In genomic region chr4:88854481-88854880, GRCh38 we compare ENCODE assay signal across 16 cellular contexts.
DNase-seq lines count a peak whose midpoint lies in the region; ATAC-seq, FAIRE-seq and TF ChIP-seq lines count a peak whose summit lies in the region.
"Had no signal": no experiment of that assay in that cellular context is flagged by ENCODE, and none has a peak within 500 bp of the region (broad histone marks: within the 10 kb centered on the region; RNA-seq: fewer than 3 reads in every experiment).

No MANE protein-coding gene starts in this region.

- H3K79me2 ChIP-seq in keratinocyte (ENCODE audit: control insufficient read depth, insufficient read depth, low read length): no peaks in the 10 kb centered on the region

- dilution Hi-C loops in keratinocyte (cut with MboI; ENCODE audit: extremely low pct_ligation_motif_present, low sequenced_read_pairs): no loop called here

- CTCF ChIA-PET in T-cell (lab: Charles Lee): no interaction called here

- no peaks in the 10 kb centered on the region for H3K9me3 Mint-ChIP-seq in T-cell
- H3K9me3 Mint-ChIP-seq: CD4-positive, alpha-beta memory T cell; H9 had no signal

- H3K4me1 Mint-ChIP-seq in T-cell: peaks cover 0 to 8% (median 0%) of the 10 kb centered on the region in 3 donors

- ATAC-seq in RWPE2 (ENCODE audit: low read depth) (peak; percentile 19; the same call in 1 of the 3 replicates), T-cell (replicated peaks in 1 of 4) (no peak)
- ATAC-seq: A549, GM12878 had no signal

- no peak for FAIRE-seq in keratinocyte (lab: Jason Lieb, UNC)
- FAIRE-seq: A549, GM12878, GM19239, H1 had no signal

- no peak for TF ChIP-seq CTCF in RWPE2 (IDR thresholded peaks at IDR 0.05; ENCODE audit: poor library complexity, severe bottlenecking)
- TF ChIP-seq CTCF in keratinocyte (optimal IDR thresholded peaks at IDR 0.05 in 1 of 3, IDR thresholded peaks at IDR 0.05 in 1 of 3, conservative IDR thresholded peaks at IDR 0.05 in 1 of 3; ENCODE audit: extremely low read depth in 1 of 3, insufficient read depth in 2 of 3, low read length in 3 of 3): no peak

- H3K4me3 ChIP-seq in RWPE2 (ENCODE audit: severe bottlenecking) (no peak overlapping the region), keratinocyte (ENCODE audit: control insufficient read depth in 2 of 3, extremely low read depth in 1 of 3, insufficient read depth in 2 of 3, low read depth in 1 of 3, low read length in 3 of 3) (no peak overlapping the region)
- H3K4me3 ChIP-seq: A549, GM12878 had no signal

- DNase-seq in ELR (ENCODE audit: low read depth) (peak; percentile 16), RWPE2 (ENCODE audit: low spot score) (no peak), keratinocyte (ENCODE audit: low read depth, low spot score) (no peak), T-cell (no peak), superior temporal gyrus (ENCODE audit: extremely low spot score) (no peak), 8988T (no peak)
- DNase-seq: AML-193; CD4-positive, alpha-beta memory T cell; DMS153; DMS79; H9 had no signal

- H3K36me3 Mint-ChIP-seq in T-cell: no peaks in the 10 kb centered on the region
- H3K36me3 Mint-ChIP-seq: CD4-positive, alpha-beta memory T cell had no signal

- peak overlapping the region; percentile 38 for H3K4me2 ChIP-seq in keratinocyte (ENCODE audit: control insufficient read depth, extremely low read depth, insufficient read depth, low read depth, low read length)
- H3K4me2 ChIP-seq: A549 had no signal

- POLR2A ChIA-PET in T-cell (lab: Charles Lee): no interaction called here

- no peak overlapping the region for H3K27ac ChIP-seq in RWPE2 (ENCODE audit: poor library complexity, severe bottlenecking)
- H3K27ac ChIP-seq in keratinocyte (ENCODE audit: control insufficient read depth, insufficient read depth, low read length): peak overlapping the region; percentile 17
- H3K27ac ChIP-seq: A549 had no signal

- H3K9ac ChIP-seq in keratinocyte (ENCODE audit: control insufficient read depth, extremely low read depth, insufficient read depth, low read length): no peak overlapping the region

- H3K4me3 Mint-ChIP-seq in T-cell: no peak overlapping the region
- H3K4me3 Mint-ChIP-seq: CD14-positive monocyte; CD4-positive, alpha-beta memory T cell; H9 had no signal

- no peaks in the 10 kb centered on the region for H3K27me3 Mint-ChIP-seq in T-cell

- H3K4me1 ChIP-seq in RWPE2 (ENCODE audit: insufficient read depth, poor library complexity, severe bottlenecking) (peaks cover 6% of the 10 kb centered on the region), keratinocyte (ENCODE audit: control insufficient read depth, extremely low read depth, insufficient read depth, low read length) (peaks cover 10% of the 10 kb centered on the region)
- H3K4me1 ChIP-seq: A549 had no signal

- H2AFZ ChIP-seq in keratinocyte (ENCODE audit: control insufficient read depth, low read length): peak overlapping the region; percentile 35

- no peaks in the 10 kb centered on the region for H4K20me1 ChIP-seq in keratinocyte (ENCODE audit: control insufficient read depth, extremely low read depth, insufficient read depth, low read length)

- H3K27me3 ChIP-seq in RWPE2 (ENCODE audit: insufficient read depth, poor library complexity, severe bottlenecking) (no peaks in the 10 kb centered on the region), keratinocyte (ENCODE audit: control insufficient read depth, extremely low read depth, insufficient read depth, low read length) (no peaks in the 10 kb centered on the region)

- no peaks in the 10 kb centered on the region for H3K9me3 ChIP-seq in RWPE2 (ENCODE audit: severe bottlenecking)
- H3K9me3 ChIP-seq in keratinocyte (ENCODE audit: control insufficient read depth, low read depth, low read length): no peaks in the 10 kb centered on the region
- H3K9me3 ChIP-seq: A549 had no signal

- no peak overlapping the region for H3K27ac Mint-ChIP-seq in T-cell
- H3K27ac Mint-ChIP-seq: CD14-positive monocyte; CD4-positive, alpha-beta memory T cell; H9 had no signal

- H3K36me3 ChIP-seq in RWPE2 (ENCODE audit: low read depth) (no peaks in the 10 kb centered on the region), keratinocyte (ENCODE audit: control insufficient read depth in 2 of 2, extremely low read depth in 1 of 2, insufficient read depth in 2 of 2, low read length in 2 of 2) (no peaks in the 10 kb centered on the region)

- H3K9me1 ChIP-seq in keratinocyte (ENCODE audit: control insufficient read depth, extremely low read depth, insufficient read depth, low read length): no peaks in the 10 kb centered on the region
